27 cellular contexts compared by ENCODE assay signal in genomic region chr1:109826930-109827349, GRCh38.
DNase-seq lines count a peak whose midpoint lies in the region; ATAC-seq lines count a peak whose summit lies in the region.
"Had no signal": no experiment of that assay in that cellular context is flagged by ENCODE, and none has a peak within 500 bp of the region (broad histone marks: within the 10 kb centered on the region; RNA-seq: fewer than 3 reads in every experiment).

No MANE protein-coding gene starts in this region.

- H3K27ac Mint-ChIP-seq in stimulated activated naive B cell treated with anti-CD40 and anti-IgM and Interleukin-4, amounts not matched to agents 10 μg/mL and 1 μg/mL and 100 μg/mL, for 72 hours = peak overlapping the region; percentile 62
- no peak overlapping the region for H3K27ac Mint-ChIP-seq in effector memory CD8-positive, alpha-beta T cell
- H3K27ac Mint-ChIP-seq: activated naive CD8-positive, alpha-beta T cell treated with anti-CD3 and anti-CD28 coated beads for 36 hours; CD8-positive, alpha-beta memory T cell; naive thymus-derived CD8-positive, alpha-beta T cell; stimulated activated effector memory CD8-positive, alpha-beta T cell treated with anti-CD3 and anti-CD28 coated beads, Interleukin-12 subunit alpha, Interleukin-12 subunit beta, amount 100 ng/mL, for 72 hours; WTC11 had no signal

- H3K4me3 ChIP-seq in BLaER1 treated with 17β-estradiol and CSF1 and Interleukin-3, amounts not matched to agents 10 nM and 100 nM = no peak overlapping the region
- H3K4me3 ChIP-seq: lung, prostate gland, sigmoid colon had no signal

- peaks cover 38 to 46% of the 10 kb centered on the region in 2 donors for H3K4me1 Mint-ChIP-seq in stimulated activated naive B cell treated with anti-CD40 and anti-IgM and Interleukin-4, amounts not matched to agents 10 μg/mL and 1 μg/mL and 100 μg/mL, for 72 hours
- peaks cover 23 to 26% of the 10 kb centered on the region in 2 donors for H3K4me1 Mint-ChIP-seq in effector memory CD8-positive, alpha-beta T cell (ENCODE audit: low read depth in 2 of 2)

- H3K36me3 Mint-ChIP-seq in stimulated activated naive B cell treated with anti-CD40 and anti-IgM and Interleukin-4, amounts not matched to agents 10 μg/mL and 1 μg/mL and 100 μg/mL, for 72 hours = peaks cover 0 to 1% of the 10 kb centered on the region in 2 donors
- no peaks in the 10 kb centered on the region for H3K36me3 Mint-ChIP-seq in effector memory CD8-positive, alpha-beta T cell (ENCODE audit: insufficient read depth)
- H3K36me3 Mint-ChIP-seq: activated naive CD8-positive, alpha-beta T cell treated with anti-CD3 and anti-CD28 coated beads for 36 hours; stimulated activated effector memory CD8-positive, alpha-beta T cell treated with anti-CD3 and anti-CD28 coated beads, Interleukin-12 subunit alpha, Interleukin-12 subunit beta, amount 100 ng/mL, for 72 hours had no signal

- peaks cover 16 to 65% (median 56%) of the 10 kb centered on the region in 10 experiments for H3K4me1 ChIP-seq in BLaER1 treated with 17β-estradiol and CSF1 and Interleukin-3, amounts not matched to agents 10 nM and 100 nM
- H3K4me1 ChIP-seq: prostate gland had no signal

- ATAC-seq in left cardiac atrium (peak in 1 of 2 donors; percentile 58), HG03108 (IDR thresholded peaks at IDR 0.05; ENCODE audit: unreplicated experiment) (no peak)
- peak in 1 of 2 donors; percentile 7 for ATAC-seq in stimulated activated naive B cell treated with anti-CD40 and anti-IgM and Interleukin-4, amounts not matched to agents 10 μg/mL and 1 μg/mL and 100 μg/mL, for 72 hours (replicated peaks)
- ATAC-seq in effector memory CD8-positive, alpha-beta T cell (replicated peaks) = no peak
- ATAC-seq: naive thymus-derived CD8-positive, alpha-beta T cell; stimulated activated effector memory CD8-positive, alpha-beta T cell treated with anti-CD3 and anti-CD28 coated beads, Interleukin-12 subunit alpha, Interleukin-12 subunit beta, amount 100 ng/mL, for 72 hours; WTC11 had no signal

- H3K9me3 ChIP-seq in BLaER1 treated with 17β-estradiol and CSF1 and Interleukin-3, amounts not matched to agents 10 nM and 100 nM (replicated peaks in 1 of 11) = peaks cover under 1 to 10% (median 5%) of the 10 kb centered on the region in 11 experiments; a peak in 15 of 22 replicates
- H3K9me3 ChIP-seq: prostate gland, sigmoid colon had no signal

- H3K9ac ChIP-seq in BLaER1 treated with 17β-estradiol and CSF1 and Interleukin-3, amounts not matched to agents 10 nM and 100 nM = peak overlapping the region in 6 of 11 experiments; percentile 15 to 46 (median 36); a peak in 7 of 22 replicates

- H3K27me3 Mint-ChIP-seq in stimulated activated naive B cell treated with anti-CD40 and anti-IgM and Interleukin-4, amounts not matched to agents 10 μg/mL and 1 μg/mL and 100 μg/mL, for 72 hours = peaks cover 0 to 12% of the 10 kb centered on the region in 2 donors
- peaks cover 0 to 1% of the 10 kb centered on the region in 2 donors for H3K27me3 Mint-ChIP-seq in effector memory CD8-positive, alpha-beta T cell
- H3K27me3 Mint-ChIP-seq: activated CD4-positive, alpha-beta T cell treated with anti-CD3 and anti-CD28 coated beads, Interleukin-2, amount 10 ng/mL, durations not matched to agents 24 days and 14 days; activated naive CD8-positive, alpha-beta T cell treated with anti-CD3 and anti-CD28 coated beads for 36 hours; naive thymus-derived CD8-positive, alpha-beta T cell had no signal

- peaks cover 0 to under 1% of the 10 kb centered on the region in 2 donors for H3K9me3 Mint-ChIP-seq in stimulated activated naive B cell treated with anti-CD40 and anti-IgM and Interleukin-4, amounts not matched to agents 10 μg/mL and 1 μg/mL and 100 μg/mL, for 72 hours
- H3K9me3 Mint-ChIP-seq in effector memory CD8-positive, alpha-beta T cell = no peaks in the 10 kb centered on the region
- H3K9me3 Mint-ChIP-seq: stimulated activated effector memory CD8-positive, alpha-beta T cell treated with anti-CD3 and anti-CD28 coated beads, Interleukin-12 subunit alpha, Interleukin-12 subunit beta, amount 100 ng/mL, for 72 hours had no signal

- no peaks in the 10 kb centered on the region for H4K20me1 ChIP-seq in BLaER1 treated with 17β-estradiol and CSF1 and Interleukin-3, amounts not matched to agents 10 nM and 100 nM

- no peaks in the 10 kb centered on the region for H3K27me3 ChIP-seq in BLaER1 treated with 17β-estradiol and CSF1 and Interleukin-3, amounts not matched to agents 10 nM and 100 nM
- H3K27me3 ChIP-seq: sigmoid colon had no signal

- intact Hi-C loops in left cardiac atrium (cut with DNase I) = no loop called here

- peak; percentile 34 for DNase-seq in UCSD-AML1 (lab: John Stamatoyannopoulos, UW; ENCODE audit: unreplicated experiment)
- peak; percentile 58 for DNase-seq in left cardiac atrium
- DNase-seq in stimulated activated naive B cell treated with anti-CD40 and anti-IgM and Interleukin-4, amounts not matched to agents 10 μg/mL and 1 μg/mL and 100 μg/mL, for 72 hours = no peak
- DNase-seq in effector memory CD8-positive, alpha-beta T cell = no peak
- no peak for DNase-seq in NCI-H1417 (lab: John Stamatoyannopoulos, UW)
- DNase-seq in medulla oblongata (ENCODE audit: extremely low spot score) = no peak
- DNase-seq: activated CD4-positive, alpha-beta T cell treated with anti-CD3 and anti-CD28 coated beads, Interleukin-2, amount 10 ng/mL, durations not matched to agents 24 days and 14 days; activated effector memory CD4-positive, alpha-beta T cell treated with Interleukin-2 at 50 U/mL for 16 hours; activated naive CD8-positive, alpha-beta T cell treated with anti-CD3 and anti-CD28 coated beads for 36 hours; aorta; CD8-positive, alpha-beta memory T cell; glutamatergic neuron; islet precursor cell; Karpas-422; naive thymus-derived CD8-positive, alpha-beta T cell; NCI-H1417 treated with DMSO at 0.1 percent for 48 hours; NCI-H2081; NCI-H524 treated with DMSO at 0.1 percent for 48 hours; sigmoid colon; stimulated activated CD4-positive, alpha-beta T cell treated with anti-CD3 and anti-CD28 coated beads, Interleukin-4, amount 100 ng/mL, for 24 hours had no signal

- H3K27ac ChIP-seq in BLaER1 treated with 17β-estradiol and CSF1 and Interleukin-3, amounts not matched to agents 10 nM and 100 nM = peak overlapping the region in 9 of 11 experiments; percentile 40 to 100 (median 70); a peak in 17 of 22 replicates
- H3K27ac ChIP-seq: epithelial cell of prostate, prostate gland, sigmoid colon had no signal

- peak overlapping the region; percentile 44 to 92 (median 73) for H3K4me2 ChIP-seq in BLaER1 treated with 17β-estradiol and CSF1 and Interleukin-3, amounts not matched to agents 10 nM and 100 nM

- no peak overlapping the region for H3K4me3 Mint-ChIP-seq in stimulated activated naive B cell treated with anti-CD40 and anti-IgM and Interleukin-4, amounts not matched to agents 10 μg/mL and 1 μg/mL and 100 μg/mL, for 72 hours
- H3K4me3 Mint-ChIP-seq in effector memory CD8-positive, alpha-beta T cell = no peak overlapping the region
- H3K4me3 Mint-ChIP-seq: activated CD4-positive, alpha-beta T cell treated with anti-CD3 and anti-CD28 coated beads, Interleukin-2, amount 10 ng/mL, durations not matched to agents 24 days and 14 days; activated naive CD8-positive, alpha-beta T cell treated with anti-CD3 and anti-CD28 coated beads for 36 hours; CD8-positive, alpha-beta memory T cell; naive thymus-derived CD8-positive, alpha-beta T cell; stimulated activated effector memory CD8-positive, alpha-beta T cell treated with anti-CD3 and anti-CD28 coated beads, Interleukin-12 subunit alpha, Interleukin-12 subunit beta, amount 100 ng/mL, for 72 hours; WTC11 had no signal

- no peaks in the 10 kb centered on the region for H3K36me3 ChIP-seq in BLaER1 treated with 17β-estradiol and CSF1 and Interleukin-3, amounts not matched to agents 10 nM and 100 nM
- H3K36me3 ChIP-seq: prostate gland, sigmoid colon had no signal

Comparison
In these comparisons a context has a peak if more than half of its experiments do, and no peak if none do; other contexts are left out.
1. DNase-seq: peak in UCSD-AML1 (single experiment) and left cardiac atrium (single experiment); none in stimulated activated naive B cell treated with anti-CD40 and anti-IgM and Interleukin-4, amounts not matched to agents 10 μg/mL and 1 μg/mL and 100 μg/mL, for 72 hours (single experiment), effector memory CD8-positive, alpha-beta T cell (0 of 3), NCI-H1417 (0 of 3) and medulla oblongata (single experiment).